ENCODE assay signal across 1 cellular context in genomic region chr9:91847576-91847975, GRCh38.
TF ChIP-seq lines count a peak whose summit lies in the region.

No MANE protein-coding gene starts in this region.

TF ChIP-seq in WTC11, 78 proteins besides CTCF, POLR2A, EP300 and RAD21 (continued from another document):
- TF ChIP-seq PRDM15 (CRISPR knock-in tag; IDR thresholded peaks at IDR 0.05): no peak
- no peak for TF ChIP-seq ARID4B (CRISPR knock-in tag; IDR thresholded peaks at IDR 0.05; ENCODE audit: borderline replicate concordance)
- TF ChIP-seq GRHL2 (CRISPR knock-in tag; IDR thresholded peaks at IDR 0.05; ENCODE audit: insufficient replicate concordance, severe bottlenecking): no peak
- TF ChIP-seq NFYB (CRISPR knock-in tag; conservative IDR thresholded peaks at IDR 0.05; ENCODE audit: low read depth): no peak
- no peak for TF ChIP-seq NR3C1 (CRISPR knock-in tag; conservative IDR thresholded peaks at IDR 0.05; ENCODE audit: low read depth)
- TF ChIP-seq, protein P1, sequence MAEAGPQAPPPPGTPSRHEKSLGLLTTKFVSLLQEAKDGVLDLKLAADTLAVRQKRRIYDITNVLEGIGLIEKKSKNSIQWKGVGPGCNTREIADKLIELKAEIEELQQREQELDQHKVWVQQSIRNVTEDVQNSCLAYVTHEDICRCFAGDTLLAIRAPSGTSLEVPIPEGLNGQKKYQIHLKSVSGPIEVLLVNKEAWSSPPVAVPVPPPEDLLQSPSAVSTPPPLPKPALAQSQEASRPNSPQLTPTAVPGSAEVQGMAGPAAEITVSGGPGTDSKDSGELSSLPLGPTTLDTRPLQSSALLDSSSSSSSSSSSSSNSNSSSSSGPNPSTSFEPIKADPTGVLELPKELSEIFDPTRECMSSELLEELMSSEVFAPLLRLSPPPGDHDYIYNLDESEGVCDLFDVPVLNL (CRISPR knock-in tag; IDR thresholded peaks at IDR 0.05; ENCODE audit: borderline replicate concordance, low read depth): no peak
- no peak for TF ChIP-seq E2F1 (CRISPR knock-in tag; IDR thresholded peaks at IDR 0.05)
- TF ChIP-seq, protein P2, sequence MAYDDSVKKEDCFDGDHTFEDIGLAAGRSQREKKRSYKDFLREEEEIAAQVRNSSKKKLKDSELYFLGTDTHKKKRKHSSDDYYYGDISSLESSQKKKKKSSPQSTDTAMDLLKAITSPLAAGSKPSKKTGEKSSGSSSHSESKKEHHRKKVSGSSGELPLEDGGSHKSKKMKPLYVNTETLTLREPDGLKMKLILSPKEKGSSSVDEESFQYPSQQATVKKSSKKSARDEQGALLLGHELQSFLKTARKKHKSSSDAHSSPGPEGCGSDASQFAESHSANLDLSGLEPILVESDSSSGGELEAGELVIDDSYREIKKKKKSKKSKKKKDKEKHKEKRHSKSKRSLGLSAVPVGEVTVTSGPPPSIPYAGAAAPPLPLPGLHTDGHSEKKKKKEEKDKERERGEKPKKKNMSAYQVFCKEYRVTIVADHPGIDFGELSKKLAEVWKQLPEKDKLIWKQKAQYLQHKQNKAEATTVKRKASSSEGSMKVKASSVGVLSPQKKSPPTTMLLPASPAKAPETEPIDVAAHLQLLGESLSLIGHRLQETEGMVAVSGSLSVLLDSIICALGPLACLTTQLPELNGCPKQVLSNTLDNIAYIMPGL (CRISPR knock-in tag; IDR thresholded peaks at IDR 0.05): no peak
- TF ChIP-seq ZNF423 (CRISPR knock-in tag; IDR thresholded peaks at IDR 0.05): no peak
- TF ChIP-seq ETV6 (CRISPR knock-in tag; IDR thresholded peaks at IDR 0.05): no peak
- TF ChIP-seq MXD4 (CRISPR knock-in tag; IDR thresholded peaks at IDR 0.05; ENCODE audit: borderline replicate concordance): no peak
- TF ChIP-seq FOXK1 (CRISPR knock-in tag; IDR thresholded peaks at IDR 0.05): no peak
